30 cellular contexts compared by ENCODE assay signal in genomic region chr1:53712276-53712675, GRCh38. TPM values are rescaled to one million over a fixed set of nuclear protein-coding genes. Genes with fewer than 3 reads are reported as not detected.
"Had no signal": no experiment of that assay in that cellular context is flagged by ENCODE, and none has a peak within 500 bp of the region (broad histone marks: within the 10 kb centered on the region; RNA-seq: fewer than 3 reads in every experiment).

No MANE protein-coding gene starts in this region.

- H3K4me1 ChIP-seq: ascending aorta, body of pancreas, SJSA1 had no signal

- H3K9me2 ChIP-seq: SK-N-SH had no signal

- H3K4me3 ChIP-seq: ascending aorta, body of pancreas, MG63, SJSA1 had no signal

- H3K27me3 ChIP-seq: ascending aorta, body of pancreas, MG63, SJSA1 had no signal

- H3K9ac ChIP-seq: SK-N-SH had no signal

- DNase-seq: activated B cell treated with CpG ODN at 0.5 μM for 24 hours; activated CD4-positive, alpha-beta T cell treated with anti-CD3 and anti-CD28 coated beads for 1 hour; activated CD4-positive, alpha-beta T cell treated with anti-CD3 and anti-CD28 coated beads, Interleukin-2, amount 10 ng/mL, durations not matched to agents 24 days and 14 days; activated CD4-positive, alpha-beta T cell treated with anti-CD3 and anti-CD28 coated beads, Interleukin-2, amount 50 U/mL, for 48 hours; activated CD8-positive, alpha-beta T cell treated with anti-CD3 and anti-CD28 coated beads, Interleukin-2, amount 10 ng/mL, durations not matched to agents 7 days and 5 days; activated gamma-delta T cell; activated naive CD4-positive, alpha-beta T cell treated with Interleukin-2 at 50 U/mL for 16 hours; activated naive CD8-positive, alpha-beta T cell treated with anti-CD3 and anti-CD28 coated beads, Interleukin-2, amount 10 ng/mL, durations not matched to agents 7 days and 5 days; activated T-cell treated with anti-CD3 and anti-CD28 coated beads, Interleukin-2, amount 50 U/mL, for 24 hours; amygdala; body of pancreas; central memory CD4-positive, alpha-beta T cell; Karpas-422; KBM-7; MG63; NCI-H1048; NCI-H1105 treated with DMSO at 0.1 percent for 48 hours; NCI-H1436 treated with DMSO at 0.1 percent for 48 hours; NCI-H1694 treated with DMSO at 0.1 percent for 48 hours; NCI-H2029; NCI-H2171; NCI-H510A; NCI-H526; NCI-H748 treated with DMSO at 0.1 percent for 48 hours; NK-92 treated with Interleukin-12 subunit alpha and Interleukin-12 subunit beta, amount 100 ng/mL, for 24 hours; SHP77 treated with DMSO at 0.1 percent for 48 hours; SK-N-SH had no signal

- H3K36me3 ChIP-seq: ascending aorta, MG63, SJSA1 had no signal

- H3K4me2 ChIP-seq: SK-N-SH had no signal

- ATAC-seq: activated CD8-positive, alpha-beta T cell treated with anti-CD3 and anti-CD28 coated beads, Interleukin-2, amount 10 ng/mL, durations not matched to agents 7 days and 5 days; body of pancreas had no signal

- H3K9me3 ChIP-seq: ascending aorta, body of pancreas, MG63, SJSA1, SK-N-SH had no signal

- H3K27ac ChIP-seq: ascending aorta, body of pancreas, SJSA1 had no signal

RNA-seq across cellular contexts. Expression of gene GLIS1, which starts 26.7 kb away (rescaled TPM):
- total RNA-seq: activated B cell treated with CpG ODN at 0.5 μM for 24 hours; activated CD4-positive, alpha-beta T cell treated with anti-CD3 and anti-CD28 coated beads, Interleukin-2, amount 10 ng/mL, durations not matched to agents 24 days and 14 days; activated CD8-positive, alpha-beta T cell treated with anti-CD3 and anti-CD28 coated beads, Interleukin-2, amount 10 ng/mL, durations not matched to agents 7 days and 5 days; activated naive CD8-positive, alpha-beta T cell treated with anti-CD3 and anti-CD28 coated beads, Interleukin-2, amount 10 ng/mL, durations not matched to agents 7 days and 5 days; activated T-helper 2 cell treated with anti-CD3 and anti-CD28 coated beads, Interferon-gamma antibody, Interleukin-2, Interleukin-4, amounts not matched to agents 10 μg/mL and 5 μg/mL and 100 μg/mL, durations not matched to agents 14 hours and 24 hours and 36 hours; ascending aorta had no signal
